ENCODE assay signal across 15 cellular contexts in genomic region chr17:33328129-33328528, GRCh38. TPM values are rescaled to one million over a fixed set of nuclear protein-coding genes. Genes with fewer than 3 reads are reported as not detected.
A peak's percentile ranks its signal among the peaks of the same experiment; 100 is the strongest.
DNase-seq lines count a peak whose midpoint lies in the region; ATAC-seq and TF ChIP-seq lines count a peak whose summit lies in the region.
"Had no signal": no experiment of that assay in that cellular context is flagged by ENCODE, and none has a peak within 500 bp of the region (broad histone marks: within the 10 kb centered on the region; RNA-seq: fewer than 3 reads in every experiment).

No MANE protein-coding gene starts in this region.

- H3K4me3 ChIP-seq in cardiac muscle cell, result no peak overlapping the region
- H3K4me3 ChIP-seq in right atrium auricular region, result no peak overlapping the region
- H3K4me3 ChIP-seq in MM.1S (ENCODE audit: low read length), result no peak overlapping the region

- no peaks in the 10 kb centered on the region for H4K20me1 ChIP-seq in MM.1S (ENCODE audit: insufficient read depth, low read length)

- ATAC-seq in GM18498 (IDR thresholded peaks at IDR 0.05; ENCODE audit: unreplicated experiment), result no peak
- ATAC-seq: esophagus mucosa had no signal

- DNase-seq in cardiac muscle cell (ENCODE audit: low read depth in 1 of 2, low spot score in 1 of 2) (peak; percentile 2 to 49), right atrium auricular region (ENCODE audit: low spot score) (no peak), SW480 (ENCODE audit: low spot score) (peak; percentile 9), iPS-NIHi7 (ENCODE audit: extremely low spot score) (peak; percentile 77), NCI-H187 treated with DMSO at 0.1 percent for 48 hours (lab: John Stamatoyannopoulos, UW) (no peak), MM.1S (no peak)
- DNase-seq in activated CD4-positive, CD25-positive, alpha-beta regulatory T cell treated with anti-CD3 and anti-CD28 coated beads, Interleukin-2, amount 50 U/mL, for 72 hours, result no peak
- DNase-seq: activated CD8-positive, alpha-beta memory T cell treated with anti-CD3 and anti-CD28 coated beads, Interleukin-2, amount 50 U/mL, for 48 hours; hypothalamus; NCI-H2081 treated with DMSO at 0.1 percent for 48 hours; posterior cingulate gyrus; SHP77 treated with DMSO at 0.1 percent for 48 hours had no signal

- H3K4me1 ChIP-seq in cardiac muscle cell (ENCODE audit: low read depth) (no peaks in the 10 kb centered on the region), right atrium auricular region (no peaks in the 10 kb centered on the region), MM.1S (ENCODE audit: low read length) (no peaks in the 10 kb centered on the region)

- H3K36me3 ChIP-seq in cardiac muscle cell (no peaks in the 10 kb centered on the region), right atrium auricular region (no peaks in the 10 kb centered on the region), MM.1S (replicated peaks; ENCODE audit: insufficient read depth, low read length) (no peaks in the 10 kb centered on the region)

- no peak overlapping the region for H2AFZ ChIP-seq in MM.1S (ENCODE audit: low read length)

- peaks cover 6% of the 10 kb centered on the region for H3K27me3 ChIP-seq in cardiac muscle cell
- no peaks in the 10 kb centered on the region for H3K27me3 ChIP-seq in right atrium auricular region
- no peaks in the 10 kb centered on the region for H3K27me3 ChIP-seq in MM.1S (replicated peaks; ENCODE audit: insufficient read depth, low read length)

- TF ChIP-seq CTCF in cardiac muscle cell (IDR thresholded peaks at IDR 0.05; ENCODE audit: low read depth, low read length) (no peak), right atrium auricular region (IDR thresholded peaks at IDR 0.05) (no peak), MM.1S (IDR thresholded peaks at IDR 0.05; ENCODE audit: low read length) (no peak)

- H3F3A ChIP-seq in MM.1S (ENCODE audit: insufficient read depth, low read length), result no peaks in the 10 kb centered on the region

- no peak overlapping the region for H3K27ac ChIP-seq in cardiac muscle cell
- no peak overlapping the region for H3K27ac ChIP-seq in right atrium auricular region
- H3K27ac ChIP-seq in MM.1S (ENCODE audit: low read length), result no peak overlapping the region
- H3K27ac ChIP-seq: VCaP had no signal

- H3K9me2 ChIP-seq in MM.1S (replicated peaks; ENCODE audit: insufficient read depth, low read length), result no peaks in the 10 kb centered on the region

- H3K9me3 ChIP-seq in cardiac muscle cell (ENCODE audit: low read depth) (no peaks in the 10 kb centered on the region), right atrium auricular region (no peaks in the 10 kb centered on the region), MM.1S (replicated peaks; ENCODE audit: insufficient read depth, low read length) (no peaks in the 10 kb centered on the region)

- H3K79me2 ChIP-seq in MM.1S (ENCODE audit: low read length), result no peaks in the 10 kb centered on the region

- H3K4me2 ChIP-seq in MM.1S (ENCODE audit: low read depth, low read length), result no peak overlapping the region

- H3K9ac ChIP-seq in MM.1S (ENCODE audit: low read length), result no peak overlapping the region

RNA-seq across cellular contexts. Expression of gene ASIC2, which starts 35.0 kb away (rescaled TPM):
- total RNA-seq in cardiac muscle cell (not detected in 2 replicates), right atrium auricular region (under 1 TPM in 1 of 2 donors, not detected in 1; 0.75 TPM)
- not detected in 2 replicates for polyA plus RNA-seq in cardiac muscle cell
- total RNA-seq: esophagus mucosa had no signal

Comparison
In these comparisons a context has a peak if more than half of its experiments do, and no peak if none do; other contexts are left out.
1. DNase-seq: peak in cardiac muscle cell (2 of 2), SW480 (single experiment) and iPS-NIHi7 (single experiment); none in right atrium auricular region (single experiment), activated CD4-positive, CD25-positive, alpha-beta regulatory T cell treated with anti-CD3 and anti-CD28 coated beads, Interleukin-2, amount 50 U/mL, for 72 hours (single experiment), NCI-H187 treated with DMSO at 0.1 percent for 48 hours (single experiment) and MM.1S (single experiment).